ENCODE assay signal across 24 cellular contexts in the genomic region with DNA sequence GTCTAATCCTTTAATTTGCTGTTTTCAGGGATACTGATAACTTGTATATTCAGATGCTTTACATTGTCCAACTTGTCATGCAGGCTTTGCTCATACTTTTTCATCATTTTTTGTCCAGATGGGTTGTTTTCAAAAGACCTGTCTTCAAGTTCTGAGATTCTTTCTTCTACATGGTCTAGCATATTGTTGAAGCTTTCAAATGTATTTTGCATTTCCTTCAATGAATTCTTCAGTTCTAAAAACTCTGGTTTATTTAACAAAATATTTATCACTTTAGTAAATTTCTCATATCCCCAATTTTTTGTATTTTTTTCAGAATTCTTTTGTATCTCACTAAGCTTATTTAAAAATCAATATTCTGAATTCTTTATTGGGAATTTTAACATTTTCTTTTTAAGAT.
"Had no signal": no experiment of that assay in that cellular context is flagged by ENCODE, and none has a peak within 500 bp of the region (broad histone marks: within the 10 kb centered on the region; RNA-seq: fewer than 3 reads in every experiment).

No MANE protein-coding gene starts in this region.

- FAIRE-seq: TTC549 had no signal

- H3K27me3 Mint-ChIP-seq: activated CD4-positive, alpha-beta memory T cell treated with anti-CD3 and anti-CD28 coated beads, Interleukin-2, amount 10 ng/mL, durations not matched to agents 7 days and 5 days; activated CD4-positive, alpha-beta T cell treated with anti-CD3 and anti-CD28 coated beads for 36 hours; activated naive CD4-positive, alpha-beta T cell treated with anti-CD3 and anti-CD28 coated beads, Interleukin-2, amount 10 ng/mL, durations not matched to agents 7 days and 5 days; activated naive CD8-positive, alpha-beta T cell treated with anti-CD3 and anti-CD28 coated beads for 36 hours had no signal

- H3K4me1 Mint-ChIP-seq: activated CD4-positive, alpha-beta memory T cell treated with anti-CD3 and anti-CD28 coated beads, Interleukin-2, amount 10 ng/mL, durations not matched to agents 7 days and 5 days; activated CD4-positive, alpha-beta T cell treated with anti-CD3 and anti-CD28 coated beads for 36 hours; activated naive CD4-positive, alpha-beta T cell treated with anti-CD3 and anti-CD28 coated beads, Interleukin-2, amount 10 ng/mL, durations not matched to agents 7 days and 5 days; activated naive CD8-positive, alpha-beta T cell treated with anti-CD3 and anti-CD28 coated beads for 36 hours had no signal

- DNase-seq: activated CD4-positive, alpha-beta memory T cell treated with anti-CD3 and anti-CD28 coated beads, Interleukin-2, amount 10 ng/mL, durations not matched to agents 7 days and 5 days; activated CD4-positive, alpha-beta T cell treated with anti-CD3 and anti-CD28 coated beads for 36 hours; activated CD4-positive, alpha-beta T cell treated with anti-CD3 and anti-CD28 coated beads, Interleukin-2, amount 50 U/mL, for 1 hour; activated gamma-delta T cell treated with Interleukin-2 at 50 U/mL for 16 hours; activated naive CD4-positive, alpha-beta T cell treated with anti-CD3 and anti-CD28 coated beads, Interleukin-2, amount 10 ng/mL, durations not matched to agents 7 days and 5 days; activated naive CD8-positive, alpha-beta T cell treated with anti-CD3 and anti-CD28 coated beads for 36 hours; activated T-cell treated with anti-CD3 and anti-CD28 coated beads for 4 hours; activated T-cell treated with anti-CD3 and anti-CD28 coated beads, Interleukin-2, amount 50 U/mL, for 48 hours; anterior cingulate cortex; cerebellar nuclear complex; colonic mucosa; Kasumi-1; NCI-H1048; NCI-H2171; NCI-H345; NCI-H510A treated with DMSO at 0.1 percent for 48 hours; NCI-H69; NK-92 treated with Interleukin-12 subunit alpha and Interleukin-12 subunit beta, amount 100 ng/mL, for 24 hours; Peyer's patch; SHP77; T-helper 2 cell; T1000 had no signal

- ATAC-seq: activated CD4-positive, alpha-beta T cell treated with anti-CD3 and anti-CD28 coated beads for 36 hours had no signal

- H3K27ac Mint-ChIP-seq: activated CD4-positive, alpha-beta memory T cell treated with anti-CD3 and anti-CD28 coated beads, Interleukin-2, amount 10 ng/mL, durations not matched to agents 7 days and 5 days; activated CD4-positive, alpha-beta T cell treated with anti-CD3 and anti-CD28 coated beads for 36 hours; activated naive CD4-positive, alpha-beta T cell treated with anti-CD3 and anti-CD28 coated beads, Interleukin-2, amount 10 ng/mL, durations not matched to agents 7 days and 5 days; activated naive CD8-positive, alpha-beta T cell treated with anti-CD3 and anti-CD28 coated beads for 36 hours; activated T-helper 2 cell treated with anti-CD3 and anti-CD28 coated beads, Interferon-gamma antibody, Interleukin-2, Interleukin-4, amounts not matched to agents 10 μg/mL and 5 μg/mL and 100 μg/mL, durations not matched to agents 14 hours and 24 hours and 36 hours had no signal

- H3K36me3 Mint-ChIP-seq: activated naive CD4-positive, alpha-beta T cell treated with anti-CD3 and anti-CD28 coated beads, Interleukin-2, amount 10 ng/mL, durations not matched to agents 7 days and 5 days; activated naive CD8-positive, alpha-beta T cell treated with anti-CD3 and anti-CD28 coated beads for 36 hours had no signal

- H3K4me3 Mint-ChIP-seq: activated CD4-positive, alpha-beta memory T cell treated with anti-CD3 and anti-CD28 coated beads, Interleukin-2, amount 10 ng/mL, durations not matched to agents 7 days and 5 days; activated CD4-positive, alpha-beta T cell treated with anti-CD3 and anti-CD28 coated beads for 36 hours; activated naive CD4-positive, alpha-beta T cell treated with anti-CD3 and anti-CD28 coated beads, Interleukin-2, amount 10 ng/mL, durations not matched to agents 7 days and 5 days; activated naive CD8-positive, alpha-beta T cell treated with anti-CD3 and anti-CD28 coated beads for 36 hours had no signal
